In genomic region chr2:186966015-186966414, GRCh38 we compare ENCODE assay signal across 22 cellular contexts.
A peak's percentile ranks its signal among the peaks of the same experiment; 100 is the strongest.
DNase-seq lines count a peak whose midpoint lies in the region; ATAC-seq and TF ChIP-seq lines count a peak whose summit lies in the region.
"Had no signal": no experiment of that assay in that cellular context is flagged by ENCODE, and none has a peak within 500 bp of the region (broad histone marks: within the 10 kb centered on the region; RNA-seq: fewer than 3 reads in every experiment).

No MANE protein-coding gene starts in this region.

- TF ChIP-seq CTCF in coronary artery (IDR thresholded peaks at IDR 0.05) (no peak), esophagus squamous epithelium (IDR thresholded peaks at IDR 0.05) (no peak)

- WGBS in neuronal stem cell (ENCODE audit: extremely low coverage in 2 of 2, insufficient read length in 2 of 2, insufficient replicate concordance in 1 of 2), 2 donors, result no CpG with 5 or more reads among the region's 4 CpGs
- 74 to 87% methylated on average over 4 of the region's 4 CpGs for WGBS in esophagus squamous epithelium, 2 donors

- no peaks in the 10 kb centered on the region for H3K27me3 Mint-ChIP-seq in T-cell
- H3K27me3 Mint-ChIP-seq: CD4-positive, alpha-beta memory T cell; CD4-positive, CD25-positive, alpha-beta regulatory T cell; CD8-positive, alpha-beta memory T cell had no signal

- no peak overlapping the region for H2AFZ ChIP-seq in neuronal stem cell (ENCODE audit: low read length)

- CTCF ChIA-PET in T-cell (lab: Charles Lee), result no interaction called here

- no peak overlapping the region for H2BK5ac ChIP-seq in neuronal stem cell (ENCODE audit: low read length)

- POLR2A ChIA-PET in T-cell (lab: Charles Lee), result no interaction called here

- H3K79me1 ChIP-seq in neuronal stem cell (ENCODE audit: low read depth, low read length), result peaks cover 2% of the 10 kb centered on the region

- H2BK12ac ChIP-seq in neuronal stem cell (ENCODE audit: low read length), result no peak overlapping the region

- H3K4me1 ChIP-seq in neuronal stem cell (ENCODE audit: control insufficient read depth in 2 of 2, insufficient read depth in 1 of 2, low read depth in 1 of 2, low read length in 2 of 2), result no peaks in the 10 kb centered on the region
- H3K4me1 ChIP-seq in esophagus squamous epithelium, result no peaks in the 10 kb centered on the region
- H3K4me1 ChIP-seq: BE2C, BLaER1 had no signal

- H3K27ac Mint-ChIP-seq in T-cell, result no peak overlapping the region
- H3K27ac Mint-ChIP-seq: CD14-positive monocyte; CD4-positive, alpha-beta memory T cell; CD4-positive, CD25-positive, alpha-beta regulatory T cell; CD8-positive, alpha-beta memory T cell had no signal

- no peak overlapping the region for H2AK5ac ChIP-seq in neuronal stem cell (ENCODE audit: low read depth, low read length)

- no peaks in the 10 kb centered on the region for H3K4me1 Mint-ChIP-seq in T-cell
- H3K4me1 Mint-ChIP-seq: CD14-positive monocyte; CD4-positive, alpha-beta memory T cell; CD4-positive, CD25-positive, alpha-beta regulatory T cell; CD8-positive, alpha-beta memory T cell had no signal

- no peaks in the 10 kb centered on the region for H3K9me3 ChIP-seq in neuronal stem cell (replicated peaks in 1 of 2; ENCODE audit: control insufficient read depth in 2 of 2, insufficient read depth in 1 of 2, low read depth in 1 of 2, low read length in 2 of 2)
- peaks cover 0 to 9% (median 0%) of the 10 kb centered on the region in 3 donors for H3K9me3 ChIP-seq in esophagus squamous epithelium
- H3K9me3 ChIP-seq: BE2C had no signal

- H3K27ac ChIP-seq in coronary artery, result no peak overlapping the region
- H3K27ac ChIP-seq in neuronal stem cell (replicated peaks; ENCODE audit: low read length), result no peak overlapping the region
- H3K27ac ChIP-seq in esophagus squamous epithelium, result no peak overlapping the region
- H3K27ac ChIP-seq: BLaER1 had no signal

- H3K4me3 Mint-ChIP-seq in T-cell, result no peak overlapping the region
- H3K4me3 Mint-ChIP-seq: CD14-positive monocyte; CD4-positive, alpha-beta memory T cell; CD4-positive, CD25-positive, alpha-beta regulatory T cell; CD8-positive, alpha-beta memory T cell had no signal

- intact Hi-C loops in esophagus squamous epithelium (cut with DNase I), result no loop called here

- H3K36me3 Mint-ChIP-seq in T-cell, result no peaks in the 10 kb centered on the region
- H3K36me3 Mint-ChIP-seq: CD14-positive monocyte; CD4-positive, alpha-beta memory T cell; CD4-positive, CD25-positive, alpha-beta regulatory T cell; CD8-positive, alpha-beta memory T cell had no signal

- no peaks in the 10 kb centered on the region for H3K36me3 ChIP-seq in neuronal stem cell (replicated peaks in 1 of 2; ENCODE audit: control insufficient read depth in 2 of 2, insufficient read depth in 2 of 2, low read length in 2 of 2)
- H3K36me3 ChIP-seq in esophagus squamous epithelium, result no peaks in the 10 kb centered on the region
- H3K36me3 ChIP-seq: BE2C, BLaER1 had no signal

- DNase-seq in coronary artery (ENCODE audit: low spot score) (peak; percentile 21), neuronal stem cell (ENCODE audit: low spot score) (no peak), T-cell (no peak), esophagus squamous epithelium (lab: John Stamatoyannopoulos, UW) (no peak)
- DNase-seq: 8988T; ACHN; BE2C; C1 segment of cervical spinal cord; CD4-positive, alpha-beta memory T cell; CD4-positive, CD25-positive, alpha-beta regulatory T cell; CD8-positive, alpha-beta memory T cell; COR-L47; DMS 273 treated with DMSO at 0.1 percent for 48 hours; DMS153; DMS53; DMS79; DND-41; EL; GDM1 had no signal

- H3K4me3 ChIP-seq in coronary artery (no peak overlapping the region), neuronal stem cell (ENCODE audit: low read length in 2 of 2) (no peak overlapping the region), esophagus squamous epithelium (no peak overlapping the region)
- H3K4me3 ChIP-seq: BLaER1 had no signal

- no peak for TF ChIP-seq POLR2A in esophagus squamous epithelium (IDR thresholded peaks at IDR 0.05)

- H2BK15ac ChIP-seq in neuronal stem cell (ENCODE audit: low read length), result no peak overlapping the region

- ATAC-seq in GM18502 (IDR thresholded peaks at IDR 0.05; ENCODE audit: poor library complexity, unreplicated experiment) (no peak), T-cell (replicated peaks in 1 of 4) (no peak)

- no peak overlapping the region for H3K4ac ChIP-seq in neuronal stem cell (ENCODE audit: low read length)

- H3K9ac ChIP-seq in neuronal stem cell (ENCODE audit: low read depth, low read length, poor library complexity), result no peak overlapping the region
- H3K9ac ChIP-seq: BLaER1 had no signal

- H3K4me2 ChIP-seq in neuronal stem cell (ENCODE audit: insufficient read depth, low read length, poor library complexity, severe bottlenecking), result no peak overlapping the region
- H3K4me2 ChIP-seq: BLaER1 had no signal

- H4K8ac ChIP-seq in neuronal stem cell (ENCODE audit: low read depth, low read length), result no peak overlapping the region

- H2BK120ac ChIP-seq in neuronal stem cell (ENCODE audit: low read depth, low read length), result no peak overlapping the region

- no peak overlapping the region for H3K14ac ChIP-seq in neuronal stem cell (ENCODE audit: low read length)

- H4K91ac ChIP-seq in neuronal stem cell (ENCODE audit: low read depth, low read length, poor library complexity), result no peak overlapping the region

- H3K9me3 Mint-ChIP-seq in T-cell, result peaks cover 0 to 3% (median 3%) of the 10 kb centered on the region in 3 donors

- peak overlapping the region; percentile 2 for H3K18ac ChIP-seq in neuronal stem cell (ENCODE audit: low read length)

- H3K27me3 ChIP-seq in neuronal stem cell (ENCODE audit: control insufficient read depth in 3 of 3, insufficient read depth in 3 of 3, low read depth in 1 of 3, low read length in 3 of 3) (no peaks in the 10 kb centered on the region), esophagus squamous epithelium (no peaks in the 10 kb centered on the region)
- H3K27me3 ChIP-seq: BE2C, BLaER1 had no signal

- no peak overlapping the region for H3K23ac ChIP-seq in neuronal stem cell (ENCODE audit: low read depth, low read length, poor library complexity)
